13 cellular contexts compared by ENCODE assay signal in the genomic region with DNA sequence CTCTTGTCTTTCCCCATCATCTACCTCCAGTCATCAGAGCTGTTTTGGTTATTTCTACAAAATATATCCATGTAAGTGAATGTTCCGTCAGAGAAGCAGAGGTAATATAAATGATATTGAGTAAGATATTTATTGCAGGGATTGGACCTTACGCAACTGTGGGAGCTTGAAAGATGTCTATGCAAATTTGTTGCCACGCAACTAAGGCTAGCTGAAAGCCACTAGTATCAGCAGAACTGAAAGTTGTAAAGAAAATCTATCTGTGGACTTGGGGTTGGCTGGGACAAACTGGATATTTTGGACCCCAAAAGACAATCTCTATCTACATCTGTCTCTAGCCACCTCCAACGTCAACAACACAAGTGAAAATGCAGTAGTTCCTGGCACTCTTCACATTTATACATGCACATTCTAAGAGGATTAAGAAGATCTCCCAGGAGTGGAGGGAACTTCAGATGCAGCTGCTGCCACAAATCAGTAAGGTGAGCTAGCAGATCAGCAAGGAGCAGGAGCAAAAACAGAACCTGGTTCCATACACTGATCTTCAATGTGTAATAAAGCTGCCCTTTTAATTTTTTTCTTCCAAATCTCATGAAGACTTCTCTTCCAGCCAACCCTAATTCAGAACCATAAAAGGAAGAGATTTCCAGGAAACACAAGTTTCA. TPM values are rescaled to one million over a fixed set of nuclear protein-coding genes. Genes with fewer than 3 reads are reported as not detected.
DNase-seq lines count a peak whose midpoint lies in the region; ATAC-seq, FAIRE-seq and TF ChIP-seq lines count a peak whose summit lies in the region.
"Had no signal": no experiment of that assay in that cellular context is flagged by ENCODE, and none has a peak within 500 bp of the region (broad histone marks: within the 10 kb centered on the region; RNA-seq: fewer than 3 reads in every experiment).

No MANE protein-coding gene starts in this region.

- no peaks in the 10 kb centered on the region for H3K9me3 ChIP-seq in small intestine (ENCODE audit: control insufficient read depth, low read depth)
- no peaks in the 10 kb centered on the region for H3K9me3 ChIP-seq in T-helper 17 cell (ENCODE audit: control insufficient read depth, low read length, poor library complexity, severe bottlenecking)
- H3K9me3 ChIP-seq: breast epithelium had no signal

- H3K4me3 ChIP-seq in GM23338 (no peak overlapping the region), small intestine (ENCODE audit: low read depth in 1 of 2, low read length in 2 of 2) (no peak overlapping the region)
- H3K4me3 ChIP-seq: breast epithelium had no signal

- H3K4me3 Mint-ChIP-seq in GM23338, result no peak overlapping the region
- no peak overlapping the region for H3K4me3 Mint-ChIP-seq in T-helper 17 cell

- TF ChIP-seq CTCF in GM23338 (conservative IDR thresholded peaks at IDR 0.05; ENCODE audit: low read depth in 2 of 2), result no peak

- no peaks in the 10 kb centered on the region; the same call in 1 of the 2 replicates for H3K9me2 ChIP-seq in GM23338 (ENCODE audit: insufficient read depth)

- 19 to 40% (median 25%) methylated on average over 4 of the region's 4 CpGs for WGBS in small intestine, 3 donors

- H4K20me1 ChIP-seq in GM23338 (replicated peaks; ENCODE audit: insufficient read depth), result no peaks in the 10 kb centered on the region

- H3K4me1 Mint-ChIP-seq in GM23338, result peaks cover 23% of the 10 kb centered on the region
- no peaks in the 10 kb centered on the region for H3K4me1 Mint-ChIP-seq in T-helper 17 cell

- ATAC-seq in GM23338 (no peak), HG03175 (IDR thresholded peaks at IDR 0.05; ENCODE audit: unreplicated experiment) (peak; percentile 69), T-helper 17 cell (no peak)

- H3K27me3 Mint-ChIP-seq in GM23338 (ENCODE audit: insufficient read depth, low read depth, poor library complexity), result no peaks in the 10 kb centered on the region
- peaks cover 12% of the 10 kb centered on the region for H3K27me3 Mint-ChIP-seq in T-helper 17 cell

- FAIRE-seq in small intestine (lab: Jason Lieb, UNC) (no peak), urothelium cell line (lab: Jason Lieb, UNC) (no peak)

- H3F3A ChIP-seq in GM23338 (replicated peaks; ENCODE audit: low read depth), result no peaks in the 10 kb centered on the region

- DNase-seq in NCI-H82 (lab: John Stamatoyannopoulos, UW), result peak; percentile 68
- DNase-seq in NCI-H82 treated with DMSO at 0.1 percent for 48 hours (lab: John Stamatoyannopoulos, UW; ENCODE audit: unreplicated experiment), result no peak
- no peak for DNase-seq in GM23338 (ENCODE audit: low spot score)
- DNase-seq in small intestine, result peak; percentile 74
- no peak for DNase-seq in urothelium cell line (ENCODE audit: low spot score)
- DNase-seq in GOT3 (lab: John Stamatoyannopoulos, UW), result no peak
- no peak for DNase-seq in T-helper 17 cell
- DNase-seq: activated T-cell treated with anti-CD3 and anti-CD28 coated beads, Interleukin-2, amount 50 U/mL, for 48 hours; midbrain had no signal

- H3K9me3 Mint-ChIP-seq in GM23338, result no peaks in the 10 kb centered on the region

- no peaks in the 10 kb centered on the region for H3K79me2 ChIP-seq in GM23338 (replicated peaks; ENCODE audit: insufficient read depth)

- H3K27ac Mint-ChIP-seq in GM23338 (no peak overlapping the region), T-helper 17 cell (no peak overlapping the region)

- H3K4me1 ChIP-seq in GM23338 (ENCODE audit: insufficient read depth), result peaks cover 18% of the 10 kb centered on the region
- no peaks in the 10 kb centered on the region for H3K4me1 ChIP-seq in small intestine (ENCODE audit: control insufficient read depth in 2 of 2, insufficient read depth in 1 of 2, low read depth in 1 of 2, low read length in 1 of 2)
- H3K4me1 ChIP-seq: breast epithelium had no signal

- H3K4me2 ChIP-seq in GM23338, result no peak overlapping the region

- H3K27ac ChIP-seq in GM23338 (ENCODE audit: low read depth) (no peak overlapping the region), small intestine (ENCODE audit: low read depth in 1 of 2, low read length in 1 of 2) (no peak overlapping the region)
- H3K27ac ChIP-seq: breast epithelium had no signal

- H3K36me3 ChIP-seq in GM23338 (ENCODE audit: insufficient read depth), result no peaks in the 10 kb centered on the region
- no peaks in the 10 kb centered on the region for H3K36me3 ChIP-seq in small intestine (ENCODE audit: control insufficient read depth in 2 of 2, insufficient read depth in 2 of 2, low read length in 2 of 2)
- H3K36me3 ChIP-seq: breast epithelium had no signal

- H3K27me3 ChIP-seq in GM23338 (ENCODE audit: insufficient read depth) (no peaks in the 10 kb centered on the region), small intestine (ENCODE audit: control insufficient read depth in 2 of 2, insufficient read depth in 2 of 2, low read length in 2 of 2) (no peaks in the 10 kb centered on the region)
- H3K27me3 ChIP-seq: breast epithelium had no signal

- H3K36me3 Mint-ChIP-seq in GM23338 (ENCODE audit: low read depth) (no peaks in the 10 kb centered on the region), T-helper 17 cell (ENCODE audit: low read depth) (no peaks in the 10 kb centered on the region)

- peak overlapping the region; percentile 29; the same call in 1 of the 2 replicates for H2AFZ ChIP-seq in GM23338

TF ChIP-seq in GM23338, 12 proteins besides CTCF, POLR2A, EP300 and RAD21:
- no peak for TF ChIP-seq STAT1 (IDR thresholded peaks at IDR 0.05; ENCODE audit: unreplicated experiment)
- no peak for TF ChIP-seq JUNB (IDR thresholded peaks at IDR 0.05; ENCODE audit: unreplicated experiment)
- no peak for TF ChIP-seq ZNF114 (CRISPR knock-in tag; IDR thresholded peaks at IDR 0.05)

RNA-seq across cellular contexts. Expression of gene CCSER1, which starts 8.5 kb away (rescaled TPM):
- total RNA-seq in GM23338 (2014; rRNA removed; shearing (Covaris generic)), result 2.1 and 3.4 TPM in 2 replicates
- polyA plus RNA-seq in GM23338 (2016; fragmentation: Nextera tagmentation; extraction: Ambion mirVana) (2.9 and 3.0 TPM in 2 replicates), small intestine (1 to 10 TPM; 3.5 to 8.7 (median 7.3) TPM)
- 1 to 10 TPM; 1.7 to 3.0 TPM for total RNA-seq in T-helper 17 cell
- total RNA-seq: A172, epithelial cell of proximal tubule had no signal

Comparison
In these comparisons a context has a peak if more than half of its experiments do, and no peak if none do; other contexts are left out.
1. DNase-seq: peak in NCI-H82 (single experiment) and small intestine (single experiment); none in NCI-H82 treated with DMSO at 0.1 percent for 48 hours (single experiment), GM23338 (single experiment), urothelium cell line (single experiment), GOT3 (single experiment) and T-helper 17 cell (0 of 3).